In the genomic region with DNA sequence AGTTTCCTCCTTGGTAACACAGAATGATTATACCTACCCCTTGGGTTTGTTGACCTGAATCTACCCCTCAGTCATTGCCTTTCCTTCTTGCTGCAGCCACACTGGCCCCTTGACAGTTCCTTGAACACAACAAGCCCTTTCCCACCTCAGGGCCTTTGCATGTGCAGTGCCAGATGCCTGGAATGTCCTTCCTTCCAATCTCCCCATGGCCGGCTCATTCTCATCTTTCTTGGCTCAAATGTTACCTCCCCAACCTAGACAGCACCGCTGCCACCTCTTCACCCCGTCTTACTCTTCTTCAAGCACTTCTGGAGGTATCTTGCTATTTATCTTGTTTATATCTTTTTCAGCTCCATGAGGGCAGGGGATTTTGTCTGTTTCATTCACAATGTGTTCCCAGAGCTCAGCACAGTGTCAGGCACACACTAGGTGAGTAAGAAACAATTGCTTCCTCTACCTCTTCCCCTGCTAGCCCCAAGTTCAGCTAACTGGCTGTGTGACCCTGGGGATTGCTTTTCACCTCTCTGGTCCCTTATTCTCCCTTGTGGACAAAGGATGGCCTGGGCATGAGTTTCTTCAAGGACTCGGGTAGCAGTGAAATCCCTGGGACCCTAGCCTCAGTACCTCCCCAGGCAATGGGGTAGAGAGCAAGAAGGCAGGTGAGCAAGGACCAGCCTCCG, we compare ENCODE assay signal across 12 cellular contexts.
DNase-seq lines count a peak whose midpoint lies in the region; ATAC-seq, FAIRE-seq and TF ChIP-seq lines count a peak whose summit lies in the region.
"Had no signal": no experiment of that assay in that cellular context is flagged by ENCODE, and none has a peak within 500 bp of the region (broad histone marks: within the 10 kb centered on the region; RNA-seq: fewer than 3 reads in every experiment).

No MANE protein-coding gene starts in this region.

- WGBS in trophoblast cell (ENCODE audit: extremely low coverage, insufficient coverage, insufficient read length), result no CpG with 5 or more reads among the region's 5 CpGs

- H3K27me3 Mint-ChIP-seq in natural killer cell treated with Interleukin-12 subunit alpha and Interleukin-12 subunit beta and Interleukin-15 and Interleukin-18, amount 100 ng/mL, for 72 hours, result peaks cover 6 to 12% of the 10 kb centered on the region in 2 donors
- H3K27me3 Mint-ChIP-seq in natural killer cell (ENCODE audit: low read depth in 2 of 2), result peaks cover 36 to 57% of the 10 kb centered on the region in 2 donors

- FAIRE-seq in keratinocyte (lab: Jason Lieb, UNC), result no peak

- no peak overlapping the region for H4K8ac ChIP-seq in trophoblast cell (ENCODE audit: low read depth, low read length)

- no peak overlapping the region for H2AK5ac ChIP-seq in trophoblast cell (ENCODE audit: low read length)

- H3K4me1 ChIP-seq in keratinocyte (ENCODE audit: control insufficient read depth, extremely low read depth, insufficient read depth, low read length) (peaks cover 22% of the 10 kb centered on the region), trophoblast cell (ENCODE audit: control insufficient read depth in 1 of 2, insufficient read depth in 2 of 2, low read length in 2 of 2) (peaks cover 3 to 5% of the 10 kb centered on the region in 2 experiments)
- H3K4me1 ChIP-seq: HAP-1 had no signal

- no peak for TF ChIP-seq CTCF in natural killer cell (IDR thresholded peaks at IDR 0.05)
- TF ChIP-seq CTCF in keratinocyte (optimal IDR thresholded peaks at IDR 0.05 in 1 of 3, IDR thresholded peaks at IDR 0.05 in 1 of 3, conservative IDR thresholded peaks at IDR 0.05 in 1 of 3; ENCODE audit: extremely low read depth in 1 of 3, insufficient read depth in 2 of 3, low read length in 3 of 3), result no peak
- no peak for TF ChIP-seq CTCF in GM10266 (IDR thresholded peaks at IDR 0.05; ENCODE audit: control insufficient read depth, insufficient read depth, low read depth, missing control alignments)

- no peaks in the 10 kb centered on the region for H4K20me1 ChIP-seq in keratinocyte (ENCODE audit: control insufficient read depth, extremely low read depth, insufficient read depth, low read length)

- intact Hi-C loops in natural killer cell (cut with micrococcal nuclease), result no loop called here

- H2BK12ac ChIP-seq in trophoblast cell (ENCODE audit: low read length), result peak overlapping the region; percentile 40

- peak overlapping the region; percentile 60 to 81 for H3K27ac Mint-ChIP-seq in natural killer cell treated with Interleukin-12 subunit alpha and Interleukin-12 subunit beta and Interleukin-15 and Interleukin-18, amount 100 ng/mL, for 72 hours
- H3K27ac Mint-ChIP-seq in natural killer cell, result peak overlapping the region in 1 of 2 donors; percentile 17

- no peaks in the 10 kb centered on the region for H3K27me3 ChIP-seq in keratinocyte (ENCODE audit: control insufficient read depth, extremely low read depth, insufficient read depth, low read length)
- no peaks in the 10 kb centered on the region for H3K27me3 ChIP-seq in trophoblast cell (ENCODE audit: insufficient read depth, low read length)

- no peak overlapping the region for H4K12ac ChIP-seq in trophoblast cell (ENCODE audit: low read depth, low read length)

- H3K79me1 ChIP-seq in trophoblast cell (ENCODE audit: low read length), result peaks cover 3% of the 10 kb centered on the region

- dilution Hi-C loops in keratinocyte (cut with MboI; ENCODE audit: extremely low pct_ligation_motif_present, low sequenced_read_pairs), result no loop called here

- peaks cover 66 to 79% of the 10 kb centered on the region in 2 donors for H3K4me1 Mint-ChIP-seq in natural killer cell treated with Interleukin-12 subunit alpha and Interleukin-12 subunit beta and Interleukin-15 and Interleukin-18, amount 100 ng/mL, for 72 hours (ENCODE audit: low read depth in 2 of 2)
- peaks cover 19 to 30% of the 10 kb centered on the region in 2 donors for H3K4me1 Mint-ChIP-seq in natural killer cell

- no peak overlapping the region for H2BK120ac ChIP-seq in trophoblast cell (ENCODE audit: insufficient read depth, low read length, poor library complexity)

- H3K18ac ChIP-seq in trophoblast cell (ENCODE audit: low read length), result no peak overlapping the region

- no peaks in the 10 kb centered on the region for H3K36me3 ChIP-seq in keratinocyte (ENCODE audit: control insufficient read depth in 2 of 2, extremely low read depth in 1 of 2, insufficient read depth in 2 of 2, low read length in 2 of 2)
- H3K36me3 ChIP-seq in trophoblast cell (ENCODE audit: control insufficient read depth in 1 of 2, insufficient read depth in 2 of 2, low read length in 2 of 2), result no peaks in the 10 kb centered on the region
- H3K36me3 ChIP-seq: HAP-1 had no signal

- H3K9me3 Mint-ChIP-seq in natural killer cell treated with Interleukin-12 subunit alpha and Interleukin-12 subunit beta and Interleukin-15 and Interleukin-18, amount 100 ng/mL, for 72 hours, result peaks cover 3% of the 10 kb centered on the region
- no peaks in the 10 kb centered on the region for H3K9me3 Mint-ChIP-seq in natural killer cell

- no peak overlapping the region for H4K91ac ChIP-seq in trophoblast cell (ENCODE audit: low read depth, low read length)

- no peak overlapping the region for H3K4me2 ChIP-seq in keratinocyte (ENCODE audit: control insufficient read depth, extremely low read depth, insufficient read depth, low read depth, low read length)
- H3K4me2 ChIP-seq in trophoblast cell (ENCODE audit: low read length), result no peak overlapping the region

- H3K4ac ChIP-seq in trophoblast cell (ENCODE audit: low read depth, low read length), result no peak overlapping the region

- H3K9me3 ChIP-seq in keratinocyte (ENCODE audit: control insufficient read depth, low read depth, low read length), result no peaks in the 10 kb centered on the region
- H3K9me3 ChIP-seq in trophoblast cell (ENCODE audit: insufficient read depth, low read depth, low read length), result no peaks in the 10 kb centered on the region
- H3K9me3 ChIP-seq: HAP-1 had no signal

- H2BK5ac ChIP-seq in trophoblast cell (ENCODE audit: low read depth, low read length, poor library complexity), result no peak overlapping the region

- H3K27ac ChIP-seq in keratinocyte (ENCODE audit: control insufficient read depth, insufficient read depth, low read length) (no peak overlapping the region), trophoblast cell (ENCODE audit: low read depth, low read length) (no peak overlapping the region)

- H2AFZ ChIP-seq in keratinocyte (ENCODE audit: control insufficient read depth, low read length), result peak overlapping the region; percentile 4
- H2AFZ ChIP-seq in trophoblast cell (ENCODE audit: insufficient read depth, low read length, poor library complexity), result no peak overlapping the region

- no peak overlapping the region for H3K23ac ChIP-seq in trophoblast cell (ENCODE audit: low read length)

- no peak for ATAC-seq in natural killer cell treated with Interleukin-12 subunit alpha and Interleukin-12 subunit beta and Interleukin-15 and Interleukin-18, amount 100 ng/mL, for 72 hours
- ATAC-seq in natural killer cell, result no peak

- H3K9ac ChIP-seq in keratinocyte (ENCODE audit: control insufficient read depth, extremely low read depth, insufficient read depth, low read length) (no peak overlapping the region), trophoblast cell (ENCODE audit: low read length) (no peak overlapping the region)

- no peak overlapping the region for H3K14ac ChIP-seq in trophoblast cell (ENCODE audit: low read length)

- no peaks in the 10 kb centered on the region for H3K9me1 ChIP-seq in keratinocyte (ENCODE audit: control insufficient read depth, extremely low read depth, insufficient read depth, low read length)

- peaks cover 20% of the 10 kb centered on the region for H3K36me3 Mint-ChIP-seq in natural killer cell treated with Interleukin-12 subunit alpha and Interleukin-12 subunit beta and Interleukin-15 and Interleukin-18, amount 100 ng/mL, for 72 hours
- H3K36me3 Mint-ChIP-seq in natural killer cell, result no peaks in the 10 kb centered on the region

- peak; percentile 44 for DNase-seq in natural killer cell treated with Interleukin-12 subunit alpha and Interleukin-12 subunit beta and Interleukin-15 and Interleukin-18, amount 100 ng/mL, for 72 hours (ENCODE audit: low spot score)
- DNase-seq in natural killer cell (no peak), keratinocyte (ENCODE audit: low read depth, low spot score) (no peak), trophoblast cell (no peak), GM10266 (ENCODE audit: extremely low spot score) (no peak), NCI-H2081 treated with DMSO at 0.1 percent for 48 hours (lab: John Stamatoyannopoulos, UW) (no peak), SHP77 (lab: John Stamatoyannopoulos, UW) (no peak)
- DNase-seq in activated naive CD4-positive, alpha-beta T cell (lab: John Stamatoyannopoulos, UW), result no peak
- DNase-seq: activated naive CD4-positive, alpha-beta T cell treated with Interleukin-2 at 50 U/mL for 16 hours; Calu3; central memory CD4-positive, alpha-beta T cell had no signal

- H3K79me2 ChIP-seq in keratinocyte (ENCODE audit: control insufficient read depth, insufficient read depth, low read length), result no peaks in the 10 kb centered on the region
- H3K79me2 ChIP-seq in trophoblast cell (ENCODE audit: control insufficient read depth, insufficient read depth, low read length, poor library complexity), result no peaks in the 10 kb centered on the region

- peak overlapping the region; percentile 48 for H3K4me3 Mint-ChIP-seq in natural killer cell treated with Interleukin-12 subunit alpha and Interleukin-12 subunit beta and Interleukin-15 and Interleukin-18, amount 100 ng/mL, for 72 hours
- H3K4me3 Mint-ChIP-seq in natural killer cell, result no peak overlapping the region

- H3K4me3 ChIP-seq in keratinocyte (ENCODE audit: control insufficient read depth in 2 of 3, extremely low read depth in 1 of 3, insufficient read depth in 2 of 3, low read depth in 1 of 3, low read length in 3 of 3) (no peak overlapping the region), trophoblast cell (ENCODE audit: low read depth, low read length) (no peak overlapping the region)
- H3K4me3 ChIP-seq: HAP-1 had no signal
